Comparison of ENCODE assay signal across 8 cellular contexts in the genomic region with DNA sequence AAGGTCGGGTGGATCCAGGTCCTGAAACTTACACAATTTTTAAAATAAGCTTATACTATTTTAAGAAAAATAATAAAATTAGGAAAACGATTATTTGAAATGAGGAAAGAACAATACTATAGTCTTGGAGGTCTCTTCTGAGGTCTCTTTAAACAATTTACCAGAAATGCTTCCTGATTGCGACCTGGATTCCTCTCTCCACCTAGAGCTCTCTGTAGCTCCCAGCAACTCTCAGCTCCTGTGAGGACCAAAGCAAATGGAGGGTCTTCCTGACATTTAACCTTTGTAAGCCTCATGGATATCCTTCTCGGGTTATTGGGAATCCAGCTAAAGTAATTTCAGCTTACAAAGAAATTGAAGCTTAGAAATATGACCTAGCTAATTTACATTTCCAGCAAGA. TPM values are rescaled to one million over a fixed set of nuclear protein-coding genes. Genes with fewer than 3 reads are reported as not detected.
DNase-seq lines count a peak whose midpoint lies in the region; ATAC-seq, FAIRE-seq and TF ChIP-seq lines count a peak whose summit lies in the region.

No MANE protein-coding gene starts in this region.

- H3K9me3 ChIP-seq in adipocyte (ENCODE audit: control insufficient read depth, low read length) (peaks cover 19% of the 10 kb centered on the region), suprapubic skin (no peaks in the 10 kb centered on the region)

- H3K4me1 ChIP-seq in adipocyte (ENCODE audit: control insufficient read depth, insufficient read depth, low read length): no peaks in the 10 kb centered on the region
- peaks cover 4% of the 10 kb centered on the region for H3K4me1 ChIP-seq in suprapubic skin

- peak overlapping the region; percentile 93 for H3K9ac ChIP-seq in adipocyte (ENCODE audit: low read length)

- peak overlapping the region; percentile 46 for H3K27ac ChIP-seq in suprapubic skin

- peaks cover 3% of the 10 kb centered on the region for H3K4me1 Mint-ChIP-seq in T-helper 1 cell treated with Interleukin-12 subunit alpha and Interleukin-12 subunit beta and Interleukin-4 antibody, amounts not matched to agents 30 μg/mL and 1 μg/mL, for 36 hours (ENCODE audit: low read depth)

- peak overlapping the region; percentile 97 for H3K4me3 Mint-ChIP-seq in T-helper 1 cell treated with Interleukin-12 subunit alpha and Interleukin-12 subunit beta and Interleukin-4 antibody, amounts not matched to agents 30 μg/mL and 1 μg/mL, for 36 hours

- ATAC-seq in HG03045 (IDR thresholded peaks at IDR 0.05; ENCODE audit: unreplicated experiment) (no peak), HG03139 (IDR thresholded peaks at IDR 0.05; ENCODE audit: unreplicated experiment) (no peak)

- no peak for FAIRE-seq in GM12892 (lab: Jason Lieb, UNC)

- TF ChIP-seq POLR2A in suprapubic skin (IDR thresholded peaks at IDR 0.05) (no peak), GM12892 (IDR thresholded peaks at IDR 0.05; ENCODE audit: low read depth, low read length) (no peak)

- 26% methylated on average over 4 of the region's 4 CpGs for WGBS in suprapubic skin

- peaks cover 2% of the 10 kb centered on the region for H3K36me3 Mint-ChIP-seq in T-helper 1 cell treated with Interleukin-12 subunit alpha and Interleukin-12 subunit beta and Interleukin-4 antibody, amounts not matched to agents 30 μg/mL and 1 μg/mL, for 36 hours (ENCODE audit: low read depth)

- TF ChIP-seq EP300 in suprapubic skin (IDR thresholded peaks at IDR 0.05): no peak

- no peak overlapping the region for H3K27ac Mint-ChIP-seq in T-helper 1 cell treated with Interleukin-12 subunit alpha and Interleukin-12 subunit beta and Interleukin-4 antibody, amounts not matched to agents 30 μg/mL and 1 μg/mL, for 36 hours

- TF ChIP-seq CTCF in kidney epithelial cell (IDR thresholded peaks at IDR 0.05; ENCODE audit: insufficient read depth, low read length, poor library complexity, severe bottlenecking) (no peak), suprapubic skin (IDR thresholded peaks at IDR 0.05) (no peak)

- DNase-seq in T-helper 1 cell (no peak), adipocyte (ENCODE audit: low read depth) (no peak), kidney epithelial cell (ENCODE audit: low read depth) (no peak), suprapubic skin (ENCODE audit: low spot score in 2 of 2) (no peak), GM12892 (ENCODE audit: insufficient read length) (no peak)

- H3K36me3 ChIP-seq in adipocyte (ENCODE audit: control insufficient read depth, insufficient read depth, low read length, severe bottlenecking) (no peaks in the 10 kb centered on the region), kidney epithelial cell (ENCODE audit: control insufficient read depth, insufficient read depth, low read length) (no peaks in the 10 kb centered on the region), suprapubic skin (no peaks in the 10 kb centered on the region)

- H3K27me3 Mint-ChIP-seq in T-helper 1 cell treated with Interleukin-12 subunit alpha and Interleukin-12 subunit beta and Interleukin-4 antibody, amounts not matched to agents 30 μg/mL and 1 μg/mL, for 36 hours (ENCODE audit: low read depth): no peaks in the 10 kb centered on the region

- H3K27me3 ChIP-seq in adipocyte (replicated peaks; ENCODE audit: control insufficient read depth, insufficient read depth, low read length) (no peaks in the 10 kb centered on the region), kidney epithelial cell (ENCODE audit: control insufficient read depth, insufficient read depth, low read length) (no peaks in the 10 kb centered on the region), suprapubic skin (no peaks in the 10 kb centered on the region)

- H3K9me3 Mint-ChIP-seq in T-helper 1 cell treated with Interleukin-12 subunit alpha and Interleukin-12 subunit beta and Interleukin-4 antibody, amounts not matched to agents 30 μg/mL and 1 μg/mL, for 36 hours: peaks cover 12% of the 10 kb centered on the region

- H3K4me3 ChIP-seq in adipocyte (ENCODE audit: low read length) (peak overlapping the region; percentile 99), kidney epithelial cell (ENCODE audit: low read depth, low read length) (peak overlapping the region; percentile 62), suprapubic skin (peak overlapping the region; percentile 72)

RNA-seq across cellular contexts. Expression of a gene that starts 0.9 kb away (rescaled TPM):
- 3.3 and 3.6 TPM in 2 replicates for total RNA-seq in kidney epithelial cell
- 1 to 10 TPM; 1.5 to 7.2 (median 3.1) TPM for total RNA-seq in suprapubic skin
- 0.45 TPM for polyA plus RNA-seq in GM12892 (2012; ENCODE audit: missing spikeins)

RNA-seq across cellular contexts. Expression of a gene that starts 5.8 kb away (rescaled TPM):
- not detected in 2 replicates for total RNA-seq in kidney epithelial cell
- not detected for total RNA-seq in suprapubic skin
- 0.38 TPM for polyA plus RNA-seq in GM12892 (2012; ENCODE audit: missing spikeins)

RNA-seq across cellular contexts. Expression of a gene that starts 51.2 kb away (rescaled TPM):
- 10.5 and 11.0 TPM in 2 replicates for total RNA-seq in kidney epithelial cell
- 1 to 10 TPM in 1 of 4 donors, under 1 TPM in 2, not detected in 1; 0.55 to 2.6 (median 0.68) TPM for total RNA-seq in suprapubic skin
- polyA plus RNA-seq in GM12892 (2012; ENCODE audit: missing spikeins): not detected
